Comparison of ENCODE assay signal across 14 cellular contexts in the genomic region with DNA sequence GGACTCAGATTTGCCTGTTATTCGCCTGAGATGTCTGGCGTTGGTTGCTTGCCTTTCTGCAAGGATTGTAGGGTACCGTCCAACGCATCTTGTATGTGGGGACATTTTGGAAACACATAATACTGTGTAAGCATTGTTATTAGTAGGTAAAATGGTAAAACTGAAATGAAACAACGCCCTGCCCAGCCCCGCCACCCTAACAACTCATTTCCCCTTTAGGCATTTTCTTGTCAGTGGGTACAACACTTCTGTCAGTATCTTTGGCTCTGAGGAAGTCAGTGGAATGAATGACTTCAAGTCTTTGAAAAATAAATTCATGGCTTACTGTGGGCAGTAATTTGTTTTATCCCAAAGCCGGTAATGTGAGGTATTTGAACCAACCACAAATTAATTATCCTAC.
A peak's percentile ranks its signal among the peaks of the same experiment; 100 is the strongest.
DNase-seq lines count a peak whose midpoint lies in the region; ATAC-seq, FAIRE-seq and TF ChIP-seq lines count a peak whose summit lies in the region.
"Had no signal": no experiment of that assay in that cellular context is flagged by ENCODE, and none has a peak within 500 bp of the region (broad histone marks: within the 10 kb centered on the region; RNA-seq: fewer than 3 reads in every experiment).

No MANE protein-coding gene starts in this region.

- H3K9me3 Mint-ChIP-seq in HFFc6: no peaks in the 10 kb centered on the region
- no peaks in the 10 kb centered on the region for H3K9me3 Mint-ChIP-seq in activated B cell treated with CpG ODN at 0.5 μM for 24 hours
- H3K9me3 Mint-ChIP-seq: activated naive CD4-positive, alpha-beta T cell treated with anti-CD3 and anti-CD28 coated beads, Interleukin-2, amount 50 U/mL, for 24 hours; stimulated activated naive CD8-positive, alpha-beta T cell treated with anti-CD3 and anti-CD28 coated beads, Interleukin-15, amount 100 ng/mL, for 72 hours; T-helper 2 cell treated with Interferon-gamma antibody and Interleukin-4, amounts not matched to agents 5 μg/mL and 100 μg/mL, for 36 hours had no signal

- POLR2A ChIA-PET in activated B cell treated with CpG ODN at 0.5 μM for 24 hours (lab: Charles Lee): no interaction called here

- H3K4me3 Mint-ChIP-seq in HFFc6: peak overlapping the region; percentile 53; the same call in 1 of the 2 replicates
- H3K4me3 Mint-ChIP-seq in activated B cell treated with CpG ODN at 0.5 μM for 24 hours: no peak overlapping the region
- H3K4me3 Mint-ChIP-seq: activated naive CD4-positive, alpha-beta T cell treated with anti-CD3 and anti-CD28 coated beads, Interleukin-2, amount 50 U/mL, for 24 hours; stimulated activated naive CD8-positive, alpha-beta T cell treated with anti-CD3 and anti-CD28 coated beads, Interleukin-15, amount 100 ng/mL, for 72 hours; T-helper 2 cell treated with Interferon-gamma antibody and Interleukin-4, amounts not matched to agents 5 μg/mL and 100 μg/mL, for 36 hours had no signal

- no peak for TF ChIP-seq CTCF in HFFc6 (IDR thresholded peaks at IDR 0.05)
- TF ChIP-seq CTCF in activated B cell treated with CpG ODN at 0.5 μM for 24 hours (IDR thresholded peaks at IDR 0.05): no peak
- no peak for TF ChIP-seq CTCF in kidney (IDR thresholded peaks at IDR 0.05; ENCODE audit: borderline replicate concordance, extremely low read depth, insufficient read depth)

- H3K27ac Mint-ChIP-seq in HFFc6: peak overlapping the region; percentile 88
- no peak overlapping the region for H3K27ac Mint-ChIP-seq in activated B cell treated with CpG ODN at 0.5 μM for 24 hours
- H3K27ac Mint-ChIP-seq: activated naive CD4-positive, alpha-beta T cell treated with anti-CD3 and anti-CD28 coated beads, Interleukin-2, amount 50 U/mL, for 24 hours; stimulated activated naive CD8-positive, alpha-beta T cell treated with anti-CD3 and anti-CD28 coated beads, Interleukin-15, amount 100 ng/mL, for 72 hours; T-helper 2 cell treated with Interferon-gamma antibody and Interleukin-4, amounts not matched to agents 5 μg/mL and 100 μg/mL, for 36 hours had no signal

- FAIRE-seq in kidney (lab: Jason Lieb, UNC): no peak
- FAIRE-seq: colon had no signal

- H3K4me1 Mint-ChIP-seq in HFFc6 (ENCODE audit: low read depth) (peaks cover 63% of the 10 kb centered on the region), activated B cell treated with CpG ODN at 0.5 μM for 24 hours (peaks cover 20% of the 10 kb centered on the region)
- H3K4me1 Mint-ChIP-seq: activated naive CD4-positive, alpha-beta T cell treated with anti-CD3 and anti-CD28 coated beads, Interleukin-2, amount 50 U/mL, for 24 hours had no signal

- CTCF ChIA-PET in activated B cell treated with CpG ODN at 0.5 μM for 24 hours (lab: Charles Lee): no interaction called here

- H3K27ac ChIP-seq in kidney (ENCODE audit: low read depth in 2 of 2, low read length in 2 of 2) (peak overlapping the region; percentile 30 to 91), substantia nigra (ENCODE audit: low read depth, low read length, poor library complexity, severe bottlenecking) (peak overlapping the region; percentile 83)

- peak; percentile 45 for ATAC-seq in activated B cell treated with CpG ODN at 0.5 μM for 24 hours (ENCODE audit: low read depth)
- ATAC-seq in GM21381 (IDR thresholded peaks at IDR 0.05; ENCODE audit: unreplicated experiment): no peak
- no peak for ATAC-seq in GM21447 (IDR thresholded peaks at IDR 0.05; ENCODE audit: unreplicated experiment)

- H3K9ac ChIP-seq in kidney (ENCODE audit: low read length in 2 of 2): peak overlapping the region in 1 of 2 donors; percentile 3

- DNase-seq in HFFc6 (no peak), activated B cell treated with CpG ODN at 0.5 μM for 24 hours (no peak), kidney (no peak), substantia nigra (lab: John Stamatoyannopoulos, UW) (peak in 1 of 49 donors; percentile 14), GOT3 (lab: John Stamatoyannopoulos, UW) (no peak)
- DNase-seq: NCI-H187 treated with DMSO at 0.1 percent for 48 hours; stimulated activated naive CD8-positive, alpha-beta T cell treated with anti-CD3 and anti-CD28 coated beads, Interleukin-15, amount 100 ng/mL, for 72 hours had no signal

- H3K36me3 ChIP-seq in kidney (ENCODE audit: control insufficient read depth in 1 of 2, insufficient read depth in 2 of 2, low read length in 2 of 2): no peaks in the 10 kb centered on the region
- H3K36me3 ChIP-seq: gastroesophageal sphincter, pancreas had no signal

- no peaks in the 10 kb centered on the region for H3K9me3 ChIP-seq in kidney (ENCODE audit: control insufficient read depth in 1 of 2, low read length in 2 of 2)
- H3K9me3 ChIP-seq: gastroesophageal sphincter, pancreas had no signal

- intact Hi-C loops in activated B cell treated with CpG ODN at 0.5 μM for 24 hours (cut with micrococcal nuclease) (no loop called here), kidney (cut with DNase I) (no loop called here)

- H3K4me3 ChIP-seq in kidney (ENCODE audit: low read length in 2 of 2): no peak overlapping the region
- H3K4me3 ChIP-seq: gastroesophageal sphincter, pancreas had no signal

- H3K36me3 Mint-ChIP-seq in HFFc6 (ENCODE audit: low read depth) (no peaks in the 10 kb centered on the region), activated B cell treated with CpG ODN at 0.5 μM for 24 hours (ENCODE audit: low read depth) (no peaks in the 10 kb centered on the region)
- H3K36me3 Mint-ChIP-seq: activated naive CD4-positive, alpha-beta T cell treated with anti-CD3 and anti-CD28 coated beads, Interleukin-2, amount 50 U/mL, for 24 hours had no signal

- peaks cover 5 to 12% of the 10 kb centered on the region in 2 donors for H3K4me1 ChIP-seq in kidney (ENCODE audit: control insufficient read depth in 1 of 2, insufficient read depth in 1 of 2, low read depth in 1 of 2, low read length in 2 of 2)

- H3K27me3 Mint-ChIP-seq in HFFc6 (ENCODE audit: insufficient read depth): no peaks in the 10 kb centered on the region
- no peaks in the 10 kb centered on the region for H3K27me3 Mint-ChIP-seq in activated B cell treated with CpG ODN at 0.5 μM for 24 hours
